In the genomic region with DNA sequence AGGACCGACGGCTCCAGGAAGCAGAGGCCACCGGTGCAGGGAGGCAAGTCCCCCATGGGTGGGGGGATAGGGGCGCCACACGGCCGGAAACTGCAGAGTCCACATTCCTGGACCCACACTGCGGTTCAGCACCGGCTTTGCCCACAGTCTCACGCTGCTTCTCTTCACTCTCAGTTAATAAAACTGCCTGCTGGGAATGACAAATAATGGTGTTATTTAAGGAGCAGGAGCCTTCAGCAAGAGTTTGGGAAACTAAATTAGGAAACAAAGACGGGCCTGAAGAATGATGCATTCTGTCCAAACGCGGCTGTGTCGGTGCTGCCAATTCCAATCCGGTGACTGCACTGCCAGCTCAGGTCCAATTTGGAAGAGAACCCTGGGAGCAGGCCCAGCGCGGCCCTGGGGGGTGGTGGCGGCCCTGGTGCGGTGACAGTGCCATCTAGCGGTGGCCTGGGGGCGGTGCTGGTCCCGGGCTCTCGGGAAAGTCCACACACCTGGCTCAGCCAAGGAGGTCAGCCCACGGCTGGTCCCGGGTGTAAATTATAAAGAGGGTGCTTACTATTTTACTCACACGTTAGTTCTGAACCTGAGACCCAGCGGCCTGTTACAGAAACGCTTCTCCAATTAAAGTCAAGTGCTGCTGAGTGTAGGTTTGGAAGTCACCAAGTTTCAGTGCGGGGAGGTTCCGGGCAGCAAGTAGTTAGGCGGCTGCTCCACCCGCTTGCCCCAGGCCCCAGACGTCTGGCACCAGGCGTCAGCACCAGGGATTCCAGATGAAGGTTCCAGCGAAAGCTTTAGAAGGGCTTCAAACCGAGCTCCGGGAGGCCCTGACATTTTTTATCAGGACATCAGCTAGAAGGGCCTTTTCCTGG, we compare ENCODE assay signal across 8 cellular contexts.
DNase-seq lines count a peak whose midpoint lies in the region; ATAC-seq and TF ChIP-seq lines count a peak whose summit lies in the region.

No MANE protein-coding gene starts in this region.

- H3K27me3 ChIP-seq in A673 (replicated peaks; ENCODE audit: insufficient read depth, low read depth, low read length, poor library complexity) (no peaks in the 10 kb centered on the region), foreskin keratinocyte (no peaks in the 10 kb centered on the region), neutrophil (peaks cover 4% of the 10 kb centered on the region), stomach smooth muscle (ENCODE audit: control insufficient read depth in 1 of 2, insufficient read depth in 2 of 2, low read length in 2 of 2) (no peaks in the 10 kb centered on the region)

- DNase-seq in A673 (ENCODE audit: low spot score) (peak; percentile 69), OCI-M1 (lab: John Stamatoyannopoulos, UW) (peak; percentile 40), foreskin keratinocyte (peak; percentile 65 to 87)
- peak; percentile 84 for DNase-seq in activated effector memory CD4-positive, alpha-beta T cell treated with anti-CD3 and anti-CD28 coated beads, Interleukin-2, amount 50 U/mL, for 16 hours

- H3K36me3 ChIP-seq in A673 (ENCODE audit: insufficient read depth, low read length, poor library complexity, severe bottlenecking) (no peaks in the 10 kb centered on the region), neutrophil (no peaks in the 10 kb centered on the region), stomach smooth muscle (ENCODE audit: control insufficient read depth in 2 of 2, insufficient read depth in 2 of 2, low read length in 2 of 2) (no peaks in the 10 kb centered on the region)

- intact Hi-C loops in A673 (cut with micrococcal nuclease; ENCODE audit: unreplicated experiment), result loop anchor here (1.0 kb wide), 1 partner anchor 225 kb away; no protein-coding TSS in a partner anchor

- H3K9me3 ChIP-seq in A673 (ENCODE audit: low read depth, low read length, poor library complexity, severe bottlenecking), result no peaks in the 10 kb centered on the region
- H3K9me3 ChIP-seq in neutrophil, result no peaks in the 10 kb centered on the region
- no peaks in the 10 kb centered on the region for H3K9me3 ChIP-seq in stomach smooth muscle (ENCODE audit: control insufficient read depth in 2 of 2, low read length in 2 of 2)

- TF ChIP-seq CTCF in A673 (conservative IDR thresholded peaks at IDR 0.05; ENCODE audit: low read depth, low read length) (peak; percentile 99), foreskin keratinocyte (conservative IDR thresholded peaks at IDR 0.05) (peak; percentile 98), neutrophil (IDR thresholded peaks at IDR 0.05) (peak; percentile 71)

- CTCF ChIA-PET in A673 (lab: Charles Lee), result interaction anchor here (0.5 to 1.7 kb wide), 5 partner anchors 34 to 324 kb away, joined by 3 to 9 read pairs (median 5); no protein-coding TSS in a partner anchor

- H3K9ac ChIP-seq in stomach smooth muscle (ENCODE audit: low read length in 2 of 2), result peak overlapping the region; percentile 69 to 91

- no peak overlapping the region for H3K27ac ChIP-seq in A673 (ENCODE audit: low read depth, low read length, poor library complexity, severe bottlenecking)
- H3K27ac ChIP-seq in foreskin keratinocyte, result no peak overlapping the region
- H3K27ac ChIP-seq in neutrophil, result no peak overlapping the region
- H3K27ac ChIP-seq in stomach smooth muscle (ENCODE audit: low read length), result peak overlapping the region; percentile 86

- POLR2A ChIA-PET in A673 (lab: Charles Lee; ENCODE audit: low non-redundant PET), result interaction anchor here (0.6 kb wide), 1 partner anchor 1662 kb away, joined by 4 read pairs; no protein-coding TSS in a partner anchor

- H3K4me3 ChIP-seq in A673 (ENCODE audit: low read depth, low read length, poor library complexity, severe bottlenecking) (no peak overlapping the region), neutrophil (ENCODE audit: low read depth in 1 of 2, low read length in 1 of 2) (no peak overlapping the region), stomach smooth muscle (ENCODE audit: low read length in 2 of 2) (peak overlapping the region; percentile 41 to 52)

- H3K4me1 ChIP-seq in A673 (ENCODE audit: insufficient read depth, low read length, poor library complexity, severe bottlenecking), result peaks cover 12% of the 10 kb centered on the region
- H3K4me1 ChIP-seq in foreskin keratinocyte, result no peaks in the 10 kb centered on the region
- H3K4me1 ChIP-seq in neutrophil (ENCODE audit: control insufficient read depth in 1 of 2, insufficient read depth in 1 of 2, low read depth in 1 of 2, low read length in 1 of 2), result no peaks in the 10 kb centered on the region
- H3K4me1 ChIP-seq in stomach smooth muscle (ENCODE audit: control insufficient read depth, insufficient read depth, low read length), result peaks cover 25% of the 10 kb centered on the region

- no TSS peak for BruUV-seq in A673 (replicated peaks; lab: Mats Ljungman, UMichigan)

- ATAC-seq in GM18511 (IDR thresholded peaks at IDR 0.05; ENCODE audit: unreplicated experiment), result peak; percentile 91
- peak; percentile 86 for ATAC-seq in HG03064 (IDR thresholded peaks at IDR 0.05; ENCODE audit: low read depth, unreplicated experiment)
- ATAC-seq in foreskin keratinocyte, result peak; percentile 96

Comparison
In these comparisons a context has a peak if more than half of its experiments do, and no peak if none do; other contexts are left out.
1. H3K4me3 ChIP-seq: peak in stomach smooth muscle (2 of 2); none in A673 (single experiment) and neutrophil (0 of 2).
2. Peak in every context shown above with its lines, with median percentiles within 50 percentile points of each other: DNase-seq, CTCF ChIP-seq and ATAC-seq.